Comparison of ENCODE assay signal across 29 cellular contexts in genomic region chr1:25042876-25043580, GRCh38.
"Had no signal": no experiment of that assay in that cellular context is flagged by ENCODE, and none has a peak within 500 bp of the region (broad histone marks: within the 10 kb centered on the region; RNA-seq: fewer than 3 reads in every experiment).

No MANE protein-coding gene starts in this region.

- H3K4me3 ChIP-seq: adrenal gland, body of pancreas, colonic mucosa had no signal

- H3K27ac Mint-ChIP-seq: activated CD4-positive, alpha-beta memory T cell treated with anti-CD3 and anti-CD28 coated beads for 36 hours; activated CD4-positive, alpha-beta T cell treated with anti-CD3 and anti-CD28 coated beads for 36 hours; activated CD4-positive, alpha-beta T cell treated with anti-CD3 and anti-CD28 coated beads, Interleukin-2, amount 10 ng/mL, durations not matched to agents 24 days and 14 days; activated CD8-positive, alpha-beta memory T cell treated with anti-CD3 and anti-CD28 coated beads, Interleukin-2, amount 10 ng/mL, durations not matched to agents 7 days and 5 days; activated CD8-positive, alpha-beta T cell treated with anti-CD3 and anti-CD28 coated beads, Interleukin-2, amount 10 ng/mL, durations not matched to agents 7 days and 5 days; activated naive CD4-positive, alpha-beta T cell treated with anti-CD3 and anti-CD28 coated beads for 36 hours; activated naive CD4-positive, alpha-beta T cell treated with anti-CD3 and anti-CD28 coated beads, Interleukin-2, amount 50 U/mL, for 24 hours; activated naive CD8-positive, alpha-beta T cell treated with anti-CD3 and anti-CD28 coated beads for 36 hours; activated naive CD8-positive, alpha-beta T cell treated with anti-CD3 and anti-CD28 coated beads, Interleukin-2, amount 50 U/mL, for 24 hours; activated T-helper 1 cell treated with anti-CD3 and anti-CD28 coated beads, Interleukin-12 subunit alpha, Interleukin-12 subunit beta, Interleukin-2, Interleukin-4 antibody, amounts not matched to agents 30 ng/mL and 10 ng/mL and 1 ng/mL, durations not matched to agents 14 hours and 24 hours and 36 hours; activated T-helper 2 cell treated with anti-CD3 and anti-CD28 coated beads, Interferon-gamma antibody, Interleukin-2, Interleukin-4, amounts not matched to agents 10 μg/mL and 5 μg/mL and 100 μg/mL, durations not matched to agents 14 hours and 24 hours and 36 hours; endodermal cell had no signal

- DNase-seq: activated CD4-positive, alpha-beta memory T cell treated with anti-CD3 and anti-CD28 coated beads for 36 hours; activated CD4-positive, alpha-beta T cell treated with anti-CD3 and anti-CD28 coated beads for 36 hours; activated CD4-positive, alpha-beta T cell treated with anti-CD3 and anti-CD28 coated beads, Interleukin-2, amount 10 ng/mL, durations not matched to agents 24 days and 14 days; activated CD4-positive, CD25-positive, alpha-beta regulatory T cell; activated CD4-positive, CD25-positive, alpha-beta regulatory T cell treated with anti-CD3 and anti-CD28 coated beads, Interleukin-2, amount 50 U/mL, for 72 hours; activated CD8-positive, alpha-beta memory T cell treated with anti-CD3 and anti-CD28 coated beads, Interleukin-2, amount 10 ng/mL, durations not matched to agents 7 days and 5 days; activated CD8-positive, alpha-beta memory T cell treated with anti-CD3 and anti-CD28 coated beads, Interleukin-2, amount 50 U/mL, for 4 hours; activated CD8-positive, alpha-beta T cell treated with anti-CD3 and anti-CD28 coated beads, Interleukin-2, amount 10 ng/mL, durations not matched to agents 7 days and 5 days; activated effector memory CD4-positive, alpha-beta T cell treated with anti-CD3 and anti-CD28 coated beads, Interleukin-2, amount 50 U/mL, for 16 hours; activated naive CD4-positive, alpha-beta T cell treated with anti-CD3 and anti-CD28 coated beads for 36 hours; activated naive CD8-positive, alpha-beta T cell treated with anti-CD3 and anti-CD28 coated beads for 36 hours; activated naive CD8-positive, alpha-beta T cell treated with anti-CD3 and anti-CD28 coated beads, Interleukin-2, amount 50 U/mL, for 24 hours; activated T-cell treated with anti-CD3 and anti-CD28 coated beads, Interleukin-2, amount 50 U/mL, for 1 hour; activated T-cell treated with anti-CD3 and anti-CD28 coated beads, Interleukin-2, amount 50 U/mL, for 48 hours; adrenal gland; amygdala; aorta; body of pancreas; caudate nucleus; colonic mucosa; effector CD8-positive, alpha-beta T cell; endodermal cell; foreskin fibroblast; head of caudate nucleus; T-helper 2 cell had no signal

- H3K4me3 Mint-ChIP-seq: activated CD4-positive, alpha-beta memory T cell treated with anti-CD3 and anti-CD28 coated beads for 36 hours; activated CD4-positive, alpha-beta T cell treated with anti-CD3 and anti-CD28 coated beads for 36 hours; activated CD4-positive, alpha-beta T cell treated with anti-CD3 and anti-CD28 coated beads, Interleukin-2, amount 10 ng/mL, durations not matched to agents 24 days and 14 days; activated CD8-positive, alpha-beta memory T cell treated with anti-CD3 and anti-CD28 coated beads, Interleukin-2, amount 10 ng/mL, durations not matched to agents 7 days and 5 days; activated CD8-positive, alpha-beta T cell treated with anti-CD3 and anti-CD28 coated beads, Interleukin-2, amount 10 ng/mL, durations not matched to agents 7 days and 5 days; activated naive CD4-positive, alpha-beta T cell treated with anti-CD3 and anti-CD28 coated beads for 36 hours; activated naive CD4-positive, alpha-beta T cell treated with anti-CD3 and anti-CD28 coated beads, Interleukin-2, amount 50 U/mL, for 24 hours; activated naive CD8-positive, alpha-beta T cell treated with anti-CD3 and anti-CD28 coated beads for 36 hours; activated naive CD8-positive, alpha-beta T cell treated with anti-CD3 and anti-CD28 coated beads, Interleukin-2, amount 50 U/mL, for 24 hours; activated T-helper 1 cell treated with anti-CD3 and anti-CD28 coated beads, Interleukin-12 subunit alpha, Interleukin-12 subunit beta, Interleukin-2, Interleukin-4 antibody, amounts not matched to agents 30 ng/mL and 10 ng/mL and 1 ng/mL, durations not matched to agents 14 hours and 24 hours and 36 hours; endodermal cell had no signal

- H3K27me3 ChIP-seq: body of pancreas, colonic mucosa had no signal

- H3K27ac ChIP-seq: adrenal gland, body of pancreas, colonic mucosa had no signal

- ATAC-seq: activated CD4-positive, alpha-beta T cell treated with anti-CD3 and anti-CD28 coated beads for 36 hours; activated CD8-positive, alpha-beta T cell treated with anti-CD3 and anti-CD28 coated beads, Interleukin-2, amount 10 ng/mL, durations not matched to agents 7 days and 5 days; activated naive CD8-positive, alpha-beta T cell treated with anti-CD3 and anti-CD28 coated beads, Interleukin-2, amount 50 U/mL, for 24 hours; body of pancreas; esophagus mucosa had no signal

- H3K9me3 Mint-ChIP-seq: activated CD4-positive, alpha-beta T cell treated with anti-CD3 and anti-CD28 coated beads, Interleukin-2, amount 10 ng/mL, durations not matched to agents 24 days and 14 days; activated naive CD4-positive, alpha-beta T cell treated with anti-CD3 and anti-CD28 coated beads for 36 hours; activated naive CD4-positive, alpha-beta T cell treated with anti-CD3 and anti-CD28 coated beads, Interleukin-2, amount 50 U/mL, for 24 hours; activated naive CD8-positive, alpha-beta T cell treated with anti-CD3 and anti-CD28 coated beads, Interleukin-2, amount 50 U/mL, for 24 hours; activated T-helper 1 cell treated with anti-CD3 and anti-CD28 coated beads, Interleukin-12 subunit alpha, Interleukin-12 subunit beta, Interleukin-2, Interleukin-4 antibody, amounts not matched to agents 30 ng/mL and 10 ng/mL and 1 ng/mL, durations not matched to agents 14 hours and 24 hours and 36 hours; activated T-helper 2 cell treated with anti-CD3 and anti-CD28 coated beads, Interferon-gamma antibody, Interleukin-2, Interleukin-4, amounts not matched to agents 10 μg/mL and 5 μg/mL and 100 μg/mL, durations not matched to agents 14 hours and 24 hours and 36 hours had no signal

- H3K4me1 ChIP-seq: adrenal gland, colonic mucosa had no signal

- H3K36me3 Mint-ChIP-seq: activated CD4-positive, alpha-beta memory T cell treated with anti-CD3 and anti-CD28 coated beads for 36 hours; activated naive CD4-positive, alpha-beta T cell treated with anti-CD3 and anti-CD28 coated beads, Interleukin-2, amount 50 U/mL, for 24 hours; activated naive CD8-positive, alpha-beta T cell treated with anti-CD3 and anti-CD28 coated beads for 36 hours had no signal

- H3K36me3 ChIP-seq: adrenal gland, colonic mucosa had no signal

- H3K4me1 Mint-ChIP-seq: endodermal cell had no signal

- H3K27me3 Mint-ChIP-seq: activated naive CD4-positive, alpha-beta T cell treated with anti-CD3 and anti-CD28 coated beads, Interleukin-2, amount 50 U/mL, for 24 hours; activated naive CD8-positive, alpha-beta T cell treated with anti-CD3 and anti-CD28 coated beads for 36 hours; activated naive CD8-positive, alpha-beta T cell treated with anti-CD3 and anti-CD28 coated beads, Interleukin-2, amount 50 U/mL, for 24 hours had no signal

- H3K9me3 ChIP-seq: adrenal gland, body of pancreas, colonic mucosa had no signal
